Comparison of ENCODE assay signal across 43 cellular contexts in the genomic region with DNA sequence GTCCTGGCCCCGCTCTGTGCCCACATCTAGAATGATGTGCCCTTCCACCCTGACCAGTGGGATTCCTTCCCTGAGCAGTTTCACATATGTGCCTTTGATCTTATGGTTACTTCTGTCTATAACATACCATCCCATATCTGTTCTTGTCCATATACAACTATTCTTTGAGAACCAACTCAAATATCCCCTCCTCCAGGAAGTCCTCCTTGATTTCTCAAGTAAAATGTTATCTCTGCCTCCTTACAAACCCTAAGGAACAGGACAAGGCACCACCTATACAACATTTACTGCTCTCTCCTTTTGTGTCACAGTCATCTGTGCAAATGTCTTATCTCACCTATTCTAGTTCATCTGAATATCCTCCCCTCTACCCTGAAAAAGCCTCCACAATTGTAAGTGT. TPM values are rescaled to one million over a fixed set of nuclear protein-coding genes. Genes with fewer than 3 reads are reported as not detected.
"Had no signal": no experiment of that assay in that cellular context is flagged by ENCODE, and none has a peak within 500 bp of the region (broad histone marks: within the 10 kb centered on the region; RNA-seq: fewer than 3 reads in every experiment).

No MANE protein-coding gene starts in this region.

- H3K4me1 ChIP-seq: adrenal gland, ascending aorta, body of pancreas, breast epithelium had no signal

- H3K27me3 ChIP-seq: adrenal gland, ascending aorta, body of pancreas, brain microvascular endothelial cell, breast epithelium had no signal

- H3K9me3 ChIP-seq: adrenal gland, ascending aorta, body of pancreas, breast epithelium had no signal

- H3K9me3 Mint-ChIP-seq: activated naive CD4-positive, alpha-beta T cell treated with anti-CD3 and anti-CD28 coated beads for 36 hours; activated naive CD4-positive, alpha-beta T cell treated with anti-CD3 and anti-CD28 coated beads, Interleukin-2, amount 10 ng/mL, durations not matched to agents 7 days and 5 days; activated naive CD4-positive, alpha-beta T cell treated with anti-CD3 and anti-CD28 coated beads, Interleukin-2, amount 50 U/mL, for 24 hours; activated naive CD4-positive, alpha-beta T cell treated with anti-CD3 and anti-CD28 coated beads, Interleukin-2, amount 50 U/mL, for 72 hours; activated naive CD8-positive, alpha-beta T cell treated with anti-CD3 and anti-CD28 coated beads for 36 hours; activated naive CD8-positive, alpha-beta T cell treated with anti-CD3 and anti-CD28 coated beads, Interleukin-2, amount 10 ng/mL, durations not matched to agents 7 days and 5 days; activated naive CD8-positive, alpha-beta T cell treated with anti-CD3 and anti-CD28 coated beads, Interleukin-2, amount 50 U/mL, for 24 hours; activated T-cell treated with anti-CD3 and anti-CD28 coated beads, Interleukin-2, amount 50 U/mL, for 24 hours; activated T-cell treated with anti-CD3 and anti-CD28 coated beads, Interleukin-2, amount 50 U/mL, for 4 hours; activated T-cell treated with anti-CD3 and anti-CD28 coated beads, Interleukin-2, amount 50 U/mL, for 72 hours; activated T-helper 1 cell treated with anti-CD3 and anti-CD28 coated beads, Interleukin-12 subunit alpha, Interleukin-12 subunit beta, Interleukin-2, Interleukin-4 antibody, amounts not matched to agents 30 ng/mL and 10 ng/mL and 1 ng/mL, durations not matched to agents 14 hours and 24 hours and 36 hours; activated T-helper 17 cell treated with anti-CD3 and anti-CD28 coated beads, Interleukin-2, amount 50 U/mL, for 72 hours; activated T-helper 2 cell treated with anti-CD3 and anti-CD28 coated beads, Interferon-gamma antibody, Interleukin-2, Interleukin-4, amounts not matched to agents 10 μg/mL and 5 μg/mL and 100 μg/mL, durations not matched to agents 14 hours and 24 hours and 36 hours; central memory CD8-positive, alpha-beta T cell had no signal

- H3K4me3 ChIP-seq: adrenal gland, ascending aorta, body of pancreas, breast epithelium, cardiac muscle cell had no signal

- H3K4me1 Mint-ChIP-seq: activated naive CD4-positive, alpha-beta T cell treated with anti-CD3 and anti-CD28 coated beads, Interleukin-2, amount 10 ng/mL, durations not matched to agents 7 days and 5 days; activated naive CD4-positive, alpha-beta T cell treated with anti-CD3 and anti-CD28 coated beads, Interleukin-2, amount 50 U/mL, for 24 hours; activated naive CD8-positive, alpha-beta T cell treated with anti-CD3 and anti-CD28 coated beads for 36 hours; activated naive CD8-positive, alpha-beta T cell treated with anti-CD3 and anti-CD28 coated beads, Interleukin-2, amount 50 U/mL, for 24 hours; activated T-helper 17 cell treated with anti-CD3 and anti-CD28 coated beads, Interleukin-2, amount 50 U/mL, for 72 hours; brain; central memory CD8-positive, alpha-beta T cell had no signal

- H3K36me3 Mint-ChIP-seq: activated naive CD4-positive, alpha-beta T cell treated with anti-CD3 and anti-CD28 coated beads, Interleukin-2, amount 10 ng/mL, durations not matched to agents 7 days and 5 days; activated naive CD4-positive, alpha-beta T cell treated with anti-CD3 and anti-CD28 coated beads, Interleukin-2, amount 50 U/mL, for 24 hours; activated naive CD4-positive, alpha-beta T cell treated with anti-CD3 and anti-CD28 coated beads, Interleukin-2, amount 50 U/mL, for 72 hours; activated naive CD8-positive, alpha-beta T cell; activated naive CD8-positive, alpha-beta T cell treated with anti-CD3 and anti-CD28 coated beads for 36 hours; activated naive CD8-positive, alpha-beta T cell treated with anti-CD3 and anti-CD28 coated beads, Interleukin-2, amount 10 ng/mL, durations not matched to agents 7 days and 5 days; brain had no signal

- FAIRE-seq: astrocyte, bronchial epithelial cell had no signal

- ATAC-seq: activated naive CD4-positive, alpha-beta T cell treated with anti-CD3 and anti-CD28 coated beads, Interleukin-2, amount 50 U/mL, for 72 hours; activated naive CD8-positive, alpha-beta T cell treated with anti-CD3 and anti-CD28 coated beads, Interleukin-2, amount 50 U/mL, for 24 hours; activated T-cell treated with anti-CD3 and anti-CD28 coated beads, Interleukin-2, amount 50 U/mL, for 4 hours; activated T-cell treated with anti-CD3 and anti-CD28 coated beads, Interleukin-2, amount 50 U/mL, for 72 hours; activated T-helper 17 cell treated with anti-CD3 and anti-CD28 coated beads, Interleukin-2, amount 50 U/mL, for 72 hours; body of pancreas had no signal

- DNase-seq: activated effector memory CD4-positive, alpha-beta T cell treated with anti-CD3 and anti-CD28 coated beads, Interleukin-2, amount 50 U/mL, for 16 hours; activated effector memory CD4-positive, alpha-beta T cell treated with Interleukin-2 at 50 U/mL for 16 hours; activated gamma-delta T cell; activated gamma-delta T cell treated with Interleukin-2 at 50 U/mL for 16 hours; activated naive CD4-positive, alpha-beta T cell; activated naive CD4-positive, alpha-beta T cell treated with anti-CD3 and anti-CD28 coated beads for 36 hours; activated naive CD4-positive, alpha-beta T cell treated with anti-CD3 and anti-CD28 coated beads, Interleukin-2, amount 10 ng/mL, durations not matched to agents 7 days and 5 days; activated naive CD4-positive, alpha-beta T cell treated with anti-CD3 and anti-CD28 coated beads, Interleukin-2, amount 50 U/mL, for 16 hours; activated naive CD4-positive, alpha-beta T cell treated with Interleukin-2 at 50 U/mL for 16 hours; activated naive CD8-positive, alpha-beta T cell treated with anti-CD3 and anti-CD28 coated beads for 36 hours; activated naive CD8-positive, alpha-beta T cell treated with anti-CD3 and anti-CD28 coated beads, Interleukin-2, amount 10 ng/mL, durations not matched to agents 7 days and 5 days; activated naive CD8-positive, alpha-beta T cell treated with anti-CD3 and anti-CD28 coated beads, Interleukin-2, amount 50 U/mL, for 24 hours; activated T-cell treated with anti-CD3 and anti-CD28 coated beads, Interleukin-2, amount 50 U/mL, for 1 hour; activated T-cell treated with anti-CD3 and anti-CD28 coated beads, Interleukin-2, amount 50 U/mL, for 24 hours; activated T-cell treated with anti-CD3 and anti-CD28 coated beads, Interleukin-2, amount 50 U/mL, for 4 hours; activated T-cell treated with anti-CD3 and anti-CD28 coated beads, Interleukin-2, amount 50 U/mL, for 48 hours; activated T-cell treated with anti-CD3 and anti-CD28 coated beads, Interleukin-2, amount 50 U/mL, for 72 hours; adrenal gland; amniotic stem cell; amygdala; anterior cingulate cortex; aorta; body of pancreas; brain microvascular endothelial cell; caudate nucleus; central memory CD4-positive, alpha-beta T cell; cerebellar nuclear complex had no signal

- H3K4me3 Mint-ChIP-seq: activated naive CD4-positive, alpha-beta T cell treated with anti-CD3 and anti-CD28 coated beads for 36 hours; activated naive CD4-positive, alpha-beta T cell treated with anti-CD3 and anti-CD28 coated beads, Interleukin-2, amount 10 ng/mL, durations not matched to agents 7 days and 5 days; activated naive CD4-positive, alpha-beta T cell treated with anti-CD3 and anti-CD28 coated beads, Interleukin-2, amount 50 U/mL, for 24 hours; activated naive CD8-positive, alpha-beta T cell; activated naive CD8-positive, alpha-beta T cell treated with anti-CD3 and anti-CD28 coated beads for 36 hours; activated naive CD8-positive, alpha-beta T cell treated with anti-CD3 and anti-CD28 coated beads, Interleukin-2, amount 10 ng/mL, durations not matched to agents 7 days and 5 days; activated naive CD8-positive, alpha-beta T cell treated with anti-CD3 and anti-CD28 coated beads, Interleukin-2, amount 50 U/mL, for 24 hours; activated T-cell treated with anti-CD3 and anti-CD28 coated beads, Interleukin-2, amount 50 U/mL, for 24 hours; activated T-cell treated with anti-CD3 and anti-CD28 coated beads, Interleukin-2, amount 50 U/mL, for 4 hours; activated T-cell treated with anti-CD3 and anti-CD28 coated beads, Interleukin-2, amount 50 U/mL, for 72 hours; activated T-helper 1 cell treated with anti-CD3 and anti-CD28 coated beads, Interleukin-12 subunit alpha, Interleukin-12 subunit beta, Interleukin-2, Interleukin-4 antibody, amounts not matched to agents 30 ng/mL and 10 ng/mL and 1 ng/mL, durations not matched to agents 14 hours and 24 hours and 36 hours; activated T-helper 17 cell treated with anti-CD3 and anti-CD28 coated beads, Interleukin-2, amount 50 U/mL, for 72 hours; central memory CD8-positive, alpha-beta T cell had no signal

- H3K27ac Mint-ChIP-seq: activated naive CD4-positive, alpha-beta T cell treated with anti-CD3 and anti-CD28 coated beads for 36 hours; activated naive CD4-positive, alpha-beta T cell treated with anti-CD3 and anti-CD28 coated beads, Interleukin-2, amount 10 ng/mL, durations not matched to agents 7 days and 5 days; activated naive CD4-positive, alpha-beta T cell treated with anti-CD3 and anti-CD28 coated beads, Interleukin-2, amount 50 U/mL, for 24 hours; activated naive CD4-positive, alpha-beta T cell treated with anti-CD3 and anti-CD28 coated beads, Interleukin-2, amount 50 U/mL, for 72 hours; activated naive CD8-positive, alpha-beta T cell; activated naive CD8-positive, alpha-beta T cell treated with anti-CD3 and anti-CD28 coated beads for 36 hours; activated naive CD8-positive, alpha-beta T cell treated with anti-CD3 and anti-CD28 coated beads, Interleukin-2, amount 10 ng/mL, durations not matched to agents 7 days and 5 days; activated naive CD8-positive, alpha-beta T cell treated with anti-CD3 and anti-CD28 coated beads, Interleukin-2, amount 50 U/mL, for 24 hours; activated T-cell treated with anti-CD3 and anti-CD28 coated beads, Interleukin-2, amount 50 U/mL, for 24 hours; activated T-cell treated with anti-CD3 and anti-CD28 coated beads, Interleukin-2, amount 50 U/mL, for 72 hours; activated T-helper 1 cell treated with anti-CD3 and anti-CD28 coated beads, Interleukin-12 subunit alpha, Interleukin-12 subunit beta, Interleukin-2, Interleukin-4 antibody, amounts not matched to agents 30 ng/mL and 10 ng/mL and 1 ng/mL, durations not matched to agents 14 hours and 24 hours and 36 hours; activated T-helper 17 cell treated with anti-CD3 and anti-CD28 coated beads, Interleukin-2, amount 50 U/mL, for 72 hours; activated T-helper 2 cell treated with anti-CD3 and anti-CD28 coated beads, Interferon-gamma antibody, Interleukin-2, Interleukin-4, amounts not matched to agents 10 μg/mL and 5 μg/mL and 100 μg/mL, durations not matched to agents 14 hours and 24 hours and 36 hours; brain had no signal

- H3K27ac ChIP-seq: adrenal gland, ascending aorta, body of pancreas, brain microvascular endothelial cell, breast epithelium, cardiac muscle cell had no signal

- H3K36me3 ChIP-seq: adrenal gland, ascending aorta, brain microvascular endothelial cell, breast epithelium, cardiac muscle cell had no signal

RNA-seq across cellular contexts. Expression of a gene that starts 28.2 kb away (rescaled TPM):
- total RNA-seq: activated naive CD4-positive, alpha-beta T cell treated with anti-CD3 and anti-CD28 coated beads for 36 hours; activated naive CD4-positive, alpha-beta T cell treated with anti-CD3 and anti-CD28 coated beads, Interleukin-2, amount 50 U/mL, for 72 hours; activated naive CD8-positive, alpha-beta T cell treated with anti-CD3 and anti-CD28 coated beads for 36 hours; activated naive CD8-positive, alpha-beta T cell treated with anti-CD3 and anti-CD28 coated beads, Interleukin-2, amount 10 ng/mL, durations not matched to agents 7 days and 5 days; activated T-cell treated with anti-CD3 and anti-CD28 coated beads, Interleukin-2, amount 50 U/mL, for 72 hours; activated T-helper 1 cell treated with anti-CD3 and anti-CD28 coated beads, Interleukin-12 subunit alpha, Interleukin-12 subunit beta, Interleukin-2, Interleukin-4 antibody, amounts not matched to agents 30 ng/mL and 10 ng/mL and 1 ng/mL, durations not matched to agents 14 hours and 24 hours and 36 hours; activated T-helper 17 cell treated with anti-CD3 and anti-CD28 coated beads, Interleukin-2, amount 50 U/mL, for 72 hours; activated T-helper 2 cell treated with anti-CD3 and anti-CD28 coated beads, Interferon-gamma antibody, Interleukin-2, Interleukin-4, amounts not matched to agents 10 μg/mL and 5 μg/mL and 100 μg/mL, durations not matched to agents 14 hours and 24 hours and 36 hours; aorta; ascending aorta; astrocyte; bronchial epithelial cell; cardiac muscle cell; cardiac septum; cerebellum; chondrocyte had no signal
- polyA plus RNA-seq: aorta had no signal
